In the genomic region with DNA sequence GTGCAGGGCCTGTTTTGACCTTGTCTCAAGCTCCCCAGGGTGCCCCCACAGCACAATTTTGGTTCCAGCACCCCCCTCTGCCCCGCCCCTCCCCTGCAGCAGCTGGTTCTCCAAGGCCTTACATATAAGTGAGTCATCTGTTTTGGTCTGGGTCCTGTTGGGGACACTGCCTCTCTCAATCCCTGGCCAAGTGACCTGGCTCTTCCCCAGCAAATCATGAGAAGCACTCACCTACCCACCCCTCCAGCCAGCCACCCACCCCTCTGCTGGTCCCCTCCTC, we compare ENCODE assay signal across 22 cellular contexts.
DNase-seq lines count a peak whose midpoint lies in the region; ATAC-seq and TF ChIP-seq lines count a peak whose summit lies in the region.
"Had no signal": no experiment of that assay in that cellular context is flagged by ENCODE, and none has a peak within 500 bp of the region (broad histone marks: within the 10 kb centered on the region; RNA-seq: fewer than 3 reads in every experiment).

No MANE protein-coding gene starts in this region.

- H3K36me3 ChIP-seq in adrenal gland (replicated peaks in 1 of 2) (no peaks in the 10 kb centered on the region), neuronal stem cell (replicated peaks in 1 of 2; ENCODE audit: control insufficient read depth in 2 of 2, insufficient read depth in 2 of 2, low read length in 2 of 2) (no peaks in the 10 kb centered on the region), transverse colon (no peaks in the 10 kb centered on the region)

- H3K9me3 ChIP-seq in adrenal gland (replicated peaks in 1 of 3), result no peaks in the 10 kb centered on the region
- H3K9me3 ChIP-seq in neuronal stem cell (replicated peaks in 1 of 2; ENCODE audit: control insufficient read depth in 2 of 2, insufficient read depth in 1 of 2, low read depth in 1 of 2, low read length in 2 of 2), result no peaks in the 10 kb centered on the region
- no peaks in the 10 kb centered on the region for H3K9me3 ChIP-seq in transverse colon
- H3K9me3 ChIP-seq: body of pancreas had no signal

- no peak for TF ChIP-seq POLR2A in adrenal gland (IDR thresholded peaks at IDR 0.05)
- TF ChIP-seq POLR2A in transverse colon (IDR thresholded peaks at IDR 0.05), result no peak

- peaks cover 20 to 35% of the 10 kb centered on the region in 2 donors for H3K27me3 Mint-ChIP-seq in natural killer cell treated with Interleukin-12 subunit alpha and Interleukin-12 subunit beta and Interleukin-15 and Interleukin-18, amount 100 ng/mL, for 72 hours

- H3K23ac ChIP-seq in neuronal stem cell (ENCODE audit: low read depth, low read length, poor library complexity), result no peak overlapping the region

- no peaks in the 10 kb centered on the region for H3K4me1 Mint-ChIP-seq in natural killer cell treated with Interleukin-12 subunit alpha and Interleukin-12 subunit beta and Interleukin-15 and Interleukin-18, amount 100 ng/mL, for 72 hours (ENCODE audit: low read depth in 2 of 2)
- H3K4me1 Mint-ChIP-seq: activated CD4-positive, alpha-beta T cell treated with anti-CD3 and anti-CD28 coated beads for 36 hours; activated CD8-positive, alpha-beta memory T cell treated with anti-CD3 and anti-CD28 coated beads, Interleukin-2, amount 10 ng/mL, durations not matched to agents 7 days and 5 days; activated naive CD8-positive, alpha-beta T cell treated with anti-CD3 and anti-CD28 coated beads, Interleukin-2, amount 10 ng/mL, durations not matched to agents 7 days and 5 days; memory B cell; naive B cell; T-cell had no signal

- H3K4me2 ChIP-seq in neuronal stem cell (ENCODE audit: insufficient read depth, low read length, poor library complexity, severe bottlenecking), result no peak overlapping the region

- H3K18ac ChIP-seq in neuronal stem cell (ENCODE audit: low read length), result no peak overlapping the region

- no peak overlapping the region for H4K91ac ChIP-seq in neuronal stem cell (ENCODE audit: low read depth, low read length, poor library complexity)

- WGBS in adrenal gland, 4 donors, result 48 to 69% (median 54%) methylated on average over 1 of the region's 1 CpG; no CpG with 5 or more reads in 1 of the 4 donors
- no CpG with 5 or more reads among the region's 1 CpG for WGBS in neuronal stem cell (ENCODE audit: extremely low coverage in 2 of 2, insufficient read length in 2 of 2, insufficient replicate concordance in 1 of 2), 2 donors
- 90% methylated on average over 1 of the region's 1 CpG; no CpG with 5 or more reads in 1 of the 2 donors for WGBS in transverse colon (ENCODE audit: low coverage in 1 of 2), 2 donors

- no peak overlapping the region for H3K4me3 ChIP-seq in adrenal gland
- H3K4me3 ChIP-seq in neuronal stem cell (ENCODE audit: low read length in 2 of 2), result no peak overlapping the region
- H3K4me3 ChIP-seq in transverse colon, result no peak overlapping the region
- H3K4me3 ChIP-seq: body of pancreas had no signal

- in situ Hi-C loops in transverse colon (cut with MboI; ENCODE audit: low pct_ligation_motif_present in 1 of 4, low pct_unique_long_range_greater_than_20kb in 1 of 4, low sequenced_read_pairs in 3 of 4), result no loop called here

- no peak overlapping the region for H3K4me3 Mint-ChIP-seq in natural killer cell treated with Interleukin-12 subunit alpha and Interleukin-12 subunit beta and Interleukin-15 and Interleukin-18, amount 100 ng/mL, for 72 hours
- H3K4me3 Mint-ChIP-seq: activated CD4-positive, alpha-beta T cell treated with anti-CD3 and anti-CD28 coated beads for 36 hours; activated CD8-positive, alpha-beta memory T cell treated with anti-CD3 and anti-CD28 coated beads, Interleukin-2, amount 10 ng/mL, durations not matched to agents 7 days and 5 days; activated naive CD8-positive, alpha-beta T cell treated with anti-CD3 and anti-CD28 coated beads, Interleukin-2, amount 10 ng/mL, durations not matched to agents 7 days and 5 days; CD8-positive, alpha-beta T cell; memory B cell; naive B cell; T-cell had no signal

- TF ChIP-seq EP300 in transverse colon (IDR thresholded peaks at IDR 0.05; ENCODE audit: low read depth), result no peak

- no peaks in the 10 kb centered on the region for H3K9me3 Mint-ChIP-seq in natural killer cell treated with Interleukin-12 subunit alpha and Interleukin-12 subunit beta and Interleukin-15 and Interleukin-18, amount 100 ng/mL, for 72 hours
- H3K9me3 Mint-ChIP-seq: activated naive CD8-positive, alpha-beta T cell treated with anti-CD3 and anti-CD28 coated beads, Interleukin-2, amount 10 ng/mL, durations not matched to agents 7 days and 5 days; CD8-positive, alpha-beta T cell; memory B cell; naive B cell; T-cell had no signal

- intact Hi-C loops in adrenal gland (cut with DNase I) (loop anchor here in 1 of 2 donors (5.0 kb wide), 1 partner anchor 246 kb away; no protein-coding TSS in a partner anchor), transverse colon (cut with DNase I; ENCODE audit: low total_unique reads) (no loop called here)

- H3K27ac ChIP-seq in adrenal gland (peak overlapping the region in 2 of 5 donors; percentile 54 to 66), neuronal stem cell (replicated peaks; ENCODE audit: low read length) (no peak overlapping the region), substantia nigra (ENCODE audit: low read depth, low read length, poor library complexity, severe bottlenecking) (no peak overlapping the region), transverse colon (no peak overlapping the region)
- H3K27ac ChIP-seq: body of pancreas had no signal

- H3K9ac ChIP-seq in neuronal stem cell (ENCODE audit: low read depth, low read length, poor library complexity), result no peak overlapping the region

- H3K4me1 ChIP-seq in adrenal gland (replicated peaks in 1 of 2), result no peaks in the 10 kb centered on the region
- peaks cover 0 to 4% of the 10 kb centered on the region in 2 donors for H3K4me1 ChIP-seq in neuronal stem cell (ENCODE audit: control insufficient read depth in 2 of 2, insufficient read depth in 1 of 2, low read depth in 1 of 2, low read length in 2 of 2)
- no peaks in the 10 kb centered on the region for H3K4me1 ChIP-seq in transverse colon

- H2AFZ ChIP-seq in neuronal stem cell (ENCODE audit: low read length), result no peak overlapping the region

- no peak overlapping the region for H3K4ac ChIP-seq in neuronal stem cell (ENCODE audit: low read length)

- ATAC-seq in natural killer cell treated with Interleukin-12 subunit alpha and Interleukin-12 subunit beta and Interleukin-15 and Interleukin-18, amount 100 ng/mL, for 72 hours, result no peak
- ATAC-seq: activated CD4-positive, alpha-beta T cell treated with anti-CD3 and anti-CD28 coated beads for 36 hours; activated CD8-positive, alpha-beta memory T cell treated with anti-CD3 and anti-CD28 coated beads, Interleukin-2, amount 10 ng/mL, durations not matched to agents 7 days and 5 days; body of pancreas; CD8-positive, alpha-beta T cell; T-cell had no signal

- no peak overlapping the region for H2BK5ac ChIP-seq in neuronal stem cell (ENCODE audit: low read length)

- H3K79me1 ChIP-seq in neuronal stem cell (ENCODE audit: low read depth, low read length), result no peaks in the 10 kb centered on the region

- no peaks in the 10 kb centered on the region for H3K27me3 ChIP-seq in adrenal gland
- peaks cover 0 to 83% (median 27%) of the 10 kb centered on the region in 3 experiments for H3K27me3 ChIP-seq in neuronal stem cell (ENCODE audit: control insufficient read depth in 3 of 3, insufficient read depth in 3 of 3, low read depth in 1 of 3, low read length in 3 of 3)
- H3K27me3 ChIP-seq in transverse colon, result peaks cover 21% of the 10 kb centered on the region
- H3K27me3 ChIP-seq: body of pancreas had no signal

- no peak overlapping the region for H3K14ac ChIP-seq in neuronal stem cell (ENCODE audit: low read length)

- H3K36me3 Mint-ChIP-seq in natural killer cell treated with Interleukin-12 subunit alpha and Interleukin-12 subunit beta and Interleukin-15 and Interleukin-18, amount 100 ng/mL, for 72 hours, result no peaks in the 10 kb centered on the region
- H3K36me3 Mint-ChIP-seq: activated CD8-positive, alpha-beta memory T cell treated with anti-CD3 and anti-CD28 coated beads, Interleukin-2, amount 10 ng/mL, durations not matched to agents 7 days and 5 days; activated naive CD8-positive, alpha-beta T cell treated with anti-CD3 and anti-CD28 coated beads, Interleukin-2, amount 10 ng/mL, durations not matched to agents 7 days and 5 days; CD8-positive, alpha-beta T cell; memory B cell; naive B cell; T-cell had no signal

- H2AK5ac ChIP-seq in neuronal stem cell (ENCODE audit: low read depth, low read length), result no peak overlapping the region

- DNase-seq in AG08395 (ENCODE audit: low spot score) (peak; percentile 58), GM04503 (ENCODE audit: low read depth) (peak; percentile 27), adrenal gland (peak; percentile 74 to 93 (median 84)), mesenteric fat pad (ENCODE audit: low spot score) (peak; percentile 86), neuronal stem cell (ENCODE audit: low spot score) (no peak), substantia nigra (lab: John Stamatoyannopoulos, UW) (no peak), transverse colon (no peak)
- DNase-seq in natural killer cell treated with Interleukin-12 subunit alpha and Interleukin-12 subunit beta and Interleukin-15 and Interleukin-18, amount 100 ng/mL, for 72 hours (ENCODE audit: low spot score), result no peak
- DNase-seq: activated CD4-positive, alpha-beta T cell treated with anti-CD3 and anti-CD28 coated beads for 36 hours; activated naive CD8-positive, alpha-beta T cell treated with anti-CD3 and anti-CD28 coated beads, Interleukin-2, amount 10 ng/mL, durations not matched to agents 7 days and 5 days; hypothalamus; IMR-90; naive B cell; NCI-H187 treated with DMSO at 0.1 percent for 48 hours; NCI-H82; SIG-M5; stimulated activated naive CD4-positive, alpha-beta T cell; T-cell had no signal

- no peak overlapping the region for H4K8ac ChIP-seq in neuronal stem cell (ENCODE audit: low read depth, low read length)

- H2BK15ac ChIP-seq in neuronal stem cell (ENCODE audit: low read length), result no peak overlapping the region

- TF ChIP-seq CTCF in adrenal gland (IDR thresholded peaks at IDR 0.05), result no peak
- TF ChIP-seq CTCF in transverse colon (IDR thresholded peaks at IDR 0.05), result no peak

- H2BK120ac ChIP-seq in neuronal stem cell (ENCODE audit: low read depth, low read length), result no peak overlapping the region

- H2BK12ac ChIP-seq in neuronal stem cell (ENCODE audit: low read length), result no peak overlapping the region

- H3K27ac Mint-ChIP-seq in natural killer cell treated with Interleukin-12 subunit alpha and Interleukin-12 subunit beta and Interleukin-15 and Interleukin-18, amount 100 ng/mL, for 72 hours, result no peak overlapping the region
- H3K27ac Mint-ChIP-seq: activated CD4-positive, alpha-beta T cell treated with anti-CD3 and anti-CD28 coated beads for 36 hours; activated CD8-positive, alpha-beta memory T cell treated with anti-CD3 and anti-CD28 coated beads, Interleukin-2, amount 10 ng/mL, durations not matched to agents 7 days and 5 days; activated naive CD8-positive, alpha-beta T cell treated with anti-CD3 and anti-CD28 coated beads, Interleukin-2, amount 10 ng/mL, durations not matched to agents 7 days and 5 days; CD8-positive, alpha-beta T cell; memory B cell; T-cell had no signal

Comparison
In these comparisons a context has a peak if more than half of its experiments do, and no peak if none do; other contexts are left out.
1. DNase-seq: peak in AG08395 (single experiment), GM04503 (single experiment), adrenal gland (7 of 7) and mesenteric fat pad (single experiment); none in neuronal stem cell (single experiment), natural killer cell treated with Interleukin-12 subunit alpha and Interleukin-12 subunit beta and Interleukin-15 and Interleukin-18, amount 100 ng/mL, for 72 hours (single experiment), substantia nigra (0 of 49) and transverse colon (single experiment).